8 cellular contexts compared by ENCODE assay signal in the genomic region with DNA sequence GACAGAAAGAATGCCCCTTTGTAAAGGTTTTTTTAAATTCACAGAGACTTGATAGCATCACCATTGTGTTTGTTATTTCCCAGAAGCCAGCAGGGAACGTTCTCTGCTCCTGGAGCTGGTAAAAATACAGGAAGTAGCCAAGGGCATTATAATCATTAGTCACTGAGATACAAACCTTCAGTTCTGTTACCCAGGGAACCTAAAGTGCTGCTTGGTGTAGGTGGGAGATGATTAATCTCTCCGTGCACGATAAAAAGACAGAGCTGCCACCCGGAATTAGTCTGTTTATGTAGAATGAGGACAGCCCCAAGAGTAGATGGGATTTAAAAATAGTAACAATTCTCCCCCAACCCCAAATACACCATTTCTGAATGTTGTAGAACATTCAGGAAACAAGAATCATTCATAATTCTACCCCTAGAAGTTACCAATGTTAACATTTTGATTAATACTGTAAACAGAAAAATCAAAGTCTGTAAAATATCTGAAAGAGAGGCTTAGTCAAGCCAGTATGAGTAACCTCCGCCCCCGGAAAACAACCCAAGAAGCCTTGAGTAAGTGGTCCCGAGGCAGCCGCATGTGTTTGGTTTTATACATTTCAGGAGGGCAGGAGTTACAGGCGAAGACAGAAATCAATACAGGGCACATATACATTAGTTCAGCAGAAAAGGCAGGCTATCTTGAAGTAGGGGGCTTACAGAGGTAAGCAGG. TPM values are rescaled to one million over a fixed set of nuclear protein-coding genes. Genes with fewer than 3 reads are reported as not detected.
DNase-seq lines count a peak whose midpoint lies in the region; ATAC-seq and TF ChIP-seq lines count a peak whose summit lies in the region.

No MANE protein-coding gene starts in this region.

- H3K36me3 ChIP-seq in gastrocnemius medialis = no peaks in the 10 kb centered on the region

- in situ Hi-C loops in gastrocnemius medialis (cut with MboI; ENCODE audit: low sequenced_read_pairs in 4 of 4) = loop anchor here in 3 of 4 donors (25.0 kb wide), 2 partner anchors 482 to 682 kb away; a partner anchor contains a TSS

- intact Hi-C loops in gastrocnemius medialis (cut with DNase I; ENCODE audit: low total_unique reads) = loop anchor here (1.0 to 10.0 kb wide), 3 partner anchors 47 to 177 kb away; a partner anchor contains a TSS

- TF ChIP-seq POLR2A in gastrocnemius medialis (IDR thresholded peaks at IDR 0.05) = no peak

- no peak overlapping the region for H3K4me3 ChIP-seq in fibroblast of the aortic adventitia (ENCODE audit: low read depth, low read length)
- no peak overlapping the region for H3K4me3 ChIP-seq in gastrocnemius medialis

- H3K27ac ChIP-seq in gastrocnemius medialis = peak overlapping the region in 3 of 4 donors; percentile 35 to 67 (median 59)

- DNase-seq in COR-L47 (lab: John Stamatoyannopoulos, UW) (peak; percentile 36), NCI-H146 treated with DMSO at 0.1 percent for 48 hours (lab: John Stamatoyannopoulos, UW; ENCODE audit: unreplicated experiment) (peak; percentile 3), fibroblast of the aortic adventitia (ENCODE audit: low read depth) (peak; percentile 75), gastrocnemius medialis (no peak), NCI-H82 treated with DMSO at 0.1 percent for 48 hours (lab: John Stamatoyannopoulos, UW; ENCODE audit: unreplicated experiment) (no peak)
- peak; percentile 69 for DNase-seq in activated CD8-positive, alpha-beta memory T cell treated with anti-CD3 and anti-CD28 coated beads for 24 hours

- H3K27me3 ChIP-seq in gastrocnemius medialis = no peaks in the 10 kb centered on the region

- H3K4me1 ChIP-seq in gastrocnemius medialis = peaks cover 0 to 4% of the 10 kb centered on the region in 2 donors

- H3K9me3 ChIP-seq in gastrocnemius medialis = no peaks in the 10 kb centered on the region

- ATAC-seq in gastrocnemius medialis = peak in 1 of 2 donors; percentile 50
- no peak for ATAC-seq in GM18861 (IDR thresholded peaks at IDR 0.05; ENCODE audit: unreplicated experiment)
- ATAC-seq in GM19455 (IDR thresholded peaks at IDR 0.05; ENCODE audit: unreplicated experiment) = no peak

- TF ChIP-seq CTCF in fibroblast of the aortic adventitia (IDR thresholded peaks at IDR 0.05; ENCODE audit: insufficient read depth, low read length) (no peak), gastrocnemius medialis (IDR thresholded peaks at IDR 0.05 in 4 of 5, conservative IDR thresholded peaks at IDR 0.05 in 1 of 5) (no peak)

RNA-seq across cellular contexts. Expression of a gene that starts 45.3 kb away (rescaled TPM):
- total RNA-seq in fibroblast of the aortic adventitia (ENCODE audit: low replicate concordance) (14.5 and 23.0 TPM in 2 replicates), gastrocnemius medialis (1 to 10 TPM; 4.0 to 6.6 (median 4.7) TPM)

Comparison
In these comparisons a context has a peak if more than half of its experiments do, and no peak if none do; other contexts are left out.
1. DNase-seq: peak in COR-L47 (single experiment), NCI-H146 treated with DMSO at 0.1 percent for 48 hours (single experiment), activated CD8-positive, alpha-beta memory T cell treated with anti-CD3 and anti-CD28 coated beads for 24 hours (single experiment) and fibroblast of the aortic adventitia (single experiment); none in gastrocnemius medialis (0 of 2) and NCI-H82 treated with DMSO at 0.1 percent for 48 hours (single experiment).